ENCODE assay signal across 36 cellular contexts in the genomic region with DNA sequence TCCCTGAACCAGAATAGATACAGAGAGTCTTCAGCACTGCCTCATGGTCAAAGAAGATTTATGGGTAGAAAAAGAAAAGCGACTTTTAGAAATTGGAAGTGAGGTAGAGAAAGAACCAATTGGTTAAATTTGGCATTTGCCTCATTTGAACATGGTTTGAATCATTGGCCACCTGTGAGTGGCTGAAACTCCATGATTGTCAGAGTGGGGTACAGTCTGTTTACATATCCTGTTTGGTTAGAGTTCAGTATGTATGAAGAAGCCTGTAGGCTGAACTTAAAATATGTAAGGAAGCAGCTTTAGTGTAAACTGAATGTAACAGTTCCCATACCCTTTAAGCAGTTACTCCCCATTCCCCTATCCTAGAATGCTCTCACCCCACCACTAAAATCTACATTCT.
"Had no signal": no experiment of that assay in that cellular context is flagged by ENCODE, and none has a peak within 500 bp of the region (broad histone marks: within the 10 kb centered on the region; RNA-seq: fewer than 3 reads in every experiment).

No MANE protein-coding gene starts in this region.

- H3K27ac Mint-ChIP-seq: activated naive CD4-positive, alpha-beta T cell treated with anti-CD3 and anti-CD28 coated beads for 36 hours; activated naive CD4-positive, alpha-beta T cell treated with anti-CD3 and anti-CD28 coated beads, Interleukin-2, amount 10 ng/mL, durations not matched to agents 7 days and 5 days; activated naive CD4-positive, alpha-beta T cell treated with anti-CD3 and anti-CD28 coated beads, Interleukin-2, amount 50 U/mL, for 24 hours; activated naive CD4-positive, alpha-beta T cell treated with anti-CD3 and anti-CD28 coated beads, Interleukin-2, amount 50 U/mL, for 72 hours; activated naive CD8-positive, alpha-beta T cell; activated naive CD8-positive, alpha-beta T cell treated with anti-CD3 and anti-CD28 coated beads for 36 hours; activated naive CD8-positive, alpha-beta T cell treated with anti-CD3 and anti-CD28 coated beads, Interleukin-2, amount 10 ng/mL, durations not matched to agents 7 days and 5 days; activated naive CD8-positive, alpha-beta T cell treated with anti-CD3 and anti-CD28 coated beads, Interleukin-2, amount 50 U/mL, for 24 hours; activated T-cell treated with anti-CD3 and anti-CD28 coated beads, Interleukin-2, amount 50 U/mL, for 72 hours; activated T-helper 1 cell treated with anti-CD3 and anti-CD28 coated beads, Interleukin-12 subunit alpha, Interleukin-12 subunit beta, Interleukin-2, Interleukin-4 antibody, amounts not matched to agents 30 ng/mL and 10 ng/mL and 1 ng/mL, durations not matched to agents 14 hours and 24 hours and 36 hours; activated T-helper 17 cell treated with anti-CD3 and anti-CD28 coated beads, Interleukin-2, amount 50 U/mL, for 72 hours; activated T-helper 2 cell treated with anti-CD3 and anti-CD28 coated beads, Interferon-gamma antibody, Interleukin-2, Interleukin-4, amounts not matched to agents 10 μg/mL and 5 μg/mL and 100 μg/mL, durations not matched to agents 14 hours and 24 hours and 36 hours; brain had no signal

- H3K27me3 ChIP-seq: adrenal gland, ascending aorta, body of pancreas, brain microvascular endothelial cell, breast epithelium, cardiac muscle cell, colonic mucosa had no signal

- DNase-seq: activated effector memory CD4-positive, alpha-beta T cell treated with anti-CD3 and anti-CD28 coated beads, Interleukin-2, amount 50 U/mL, for 16 hours; activated effector memory CD4-positive, alpha-beta T cell treated with Interleukin-2 at 50 U/mL for 16 hours; activated gamma-delta T cell; activated gamma-delta T cell treated with Interleukin-2 at 50 U/mL for 16 hours; activated naive CD4-positive, alpha-beta T cell; activated naive CD4-positive, alpha-beta T cell treated with anti-CD3 and anti-CD28 coated beads for 36 hours; activated naive CD4-positive, alpha-beta T cell treated with anti-CD3 and anti-CD28 coated beads, Interleukin-2, amount 10 ng/mL, durations not matched to agents 7 days and 5 days; activated naive CD4-positive, alpha-beta T cell treated with anti-CD3 and anti-CD28 coated beads, Interleukin-2, amount 50 U/mL, for 16 hours; activated naive CD4-positive, alpha-beta T cell treated with Interleukin-2 at 50 U/mL for 16 hours; activated naive CD8-positive, alpha-beta T cell treated with anti-CD3 and anti-CD28 coated beads for 36 hours; activated naive CD8-positive, alpha-beta T cell treated with anti-CD3 and anti-CD28 coated beads, Interleukin-2, amount 10 ng/mL, durations not matched to agents 7 days and 5 days; activated naive CD8-positive, alpha-beta T cell treated with anti-CD3 and anti-CD28 coated beads, Interleukin-2, amount 50 U/mL, for 24 hours; activated T-cell treated with anti-CD3 and anti-CD28 coated beads, Interleukin-2, amount 50 U/mL, for 48 hours; activated T-cell treated with anti-CD3 and anti-CD28 coated beads, Interleukin-2, amount 50 U/mL, for 72 hours; adrenal gland; amniotic stem cell; amygdala; anterior cingulate cortex; aorta; body of pancreas; brain microvascular endothelial cell; caudate nucleus; central memory CD4-positive, alpha-beta T cell; cerebellar nuclear complex; colonic mucosa had no signal

- H3K9me3 ChIP-seq: adrenal gland, ascending aorta, body of pancreas, breast epithelium, colonic mucosa had no signal

- H3K36me3 ChIP-seq: adrenal gland, ascending aorta, brain microvascular endothelial cell, breast epithelium, cardiac muscle cell, colonic mucosa had no signal

- H3K4me1 Mint-ChIP-seq: activated naive CD4-positive, alpha-beta T cell treated with anti-CD3 and anti-CD28 coated beads, Interleukin-2, amount 10 ng/mL, durations not matched to agents 7 days and 5 days; activated naive CD4-positive, alpha-beta T cell treated with anti-CD3 and anti-CD28 coated beads, Interleukin-2, amount 50 U/mL, for 24 hours; activated naive CD8-positive, alpha-beta T cell treated with anti-CD3 and anti-CD28 coated beads for 36 hours; activated naive CD8-positive, alpha-beta T cell treated with anti-CD3 and anti-CD28 coated beads, Interleukin-2, amount 10 ng/mL, durations not matched to agents 7 days and 5 days; activated naive CD8-positive, alpha-beta T cell treated with anti-CD3 and anti-CD28 coated beads, Interleukin-2, amount 50 U/mL, for 24 hours; activated T-helper 17 cell treated with anti-CD3 and anti-CD28 coated beads, Interleukin-2, amount 50 U/mL, for 72 hours; brain; central memory CD8-positive, alpha-beta T cell had no signal

- H3K9me3 Mint-ChIP-seq: activated naive CD4-positive, alpha-beta T cell treated with anti-CD3 and anti-CD28 coated beads for 36 hours; activated naive CD4-positive, alpha-beta T cell treated with anti-CD3 and anti-CD28 coated beads, Interleukin-2, amount 10 ng/mL, durations not matched to agents 7 days and 5 days; activated naive CD4-positive, alpha-beta T cell treated with anti-CD3 and anti-CD28 coated beads, Interleukin-2, amount 50 U/mL, for 24 hours; activated naive CD8-positive, alpha-beta T cell treated with anti-CD3 and anti-CD28 coated beads for 36 hours; activated naive CD8-positive, alpha-beta T cell treated with anti-CD3 and anti-CD28 coated beads, Interleukin-2, amount 10 ng/mL, durations not matched to agents 7 days and 5 days; activated naive CD8-positive, alpha-beta T cell treated with anti-CD3 and anti-CD28 coated beads, Interleukin-2, amount 50 U/mL, for 24 hours; activated T-cell treated with anti-CD3 and anti-CD28 coated beads, Interleukin-2, amount 50 U/mL, for 72 hours; activated T-helper 1 cell treated with anti-CD3 and anti-CD28 coated beads, Interleukin-12 subunit alpha, Interleukin-12 subunit beta, Interleukin-2, Interleukin-4 antibody, amounts not matched to agents 30 ng/mL and 10 ng/mL and 1 ng/mL, durations not matched to agents 14 hours and 24 hours and 36 hours; activated T-helper 17 cell treated with anti-CD3 and anti-CD28 coated beads, Interleukin-2, amount 50 U/mL, for 72 hours; activated T-helper 2 cell treated with anti-CD3 and anti-CD28 coated beads, Interferon-gamma antibody, Interleukin-2, Interleukin-4, amounts not matched to agents 10 μg/mL and 5 μg/mL and 100 μg/mL, durations not matched to agents 14 hours and 24 hours and 36 hours; central memory CD8-positive, alpha-beta T cell had no signal

- H3K27ac ChIP-seq: adrenal gland, ascending aorta, body of pancreas, brain microvascular endothelial cell, breast epithelium, cardiac muscle cell, colonic mucosa had no signal

- H3K4me3 ChIP-seq: adrenal gland, ascending aorta, body of pancreas, breast epithelium, cardiac muscle cell, colonic mucosa had no signal

- H3K4me3 Mint-ChIP-seq: activated naive CD4-positive, alpha-beta T cell treated with anti-CD3 and anti-CD28 coated beads for 36 hours; activated naive CD4-positive, alpha-beta T cell treated with anti-CD3 and anti-CD28 coated beads, Interleukin-2, amount 10 ng/mL, durations not matched to agents 7 days and 5 days; activated naive CD4-positive, alpha-beta T cell treated with anti-CD3 and anti-CD28 coated beads, Interleukin-2, amount 50 U/mL, for 24 hours; activated naive CD8-positive, alpha-beta T cell; activated naive CD8-positive, alpha-beta T cell treated with anti-CD3 and anti-CD28 coated beads for 36 hours; activated naive CD8-positive, alpha-beta T cell treated with anti-CD3 and anti-CD28 coated beads, Interleukin-2, amount 10 ng/mL, durations not matched to agents 7 days and 5 days; activated naive CD8-positive, alpha-beta T cell treated with anti-CD3 and anti-CD28 coated beads, Interleukin-2, amount 50 U/mL, for 24 hours; activated T-cell treated with anti-CD3 and anti-CD28 coated beads, Interleukin-2, amount 50 U/mL, for 72 hours; activated T-helper 1 cell treated with anti-CD3 and anti-CD28 coated beads, Interleukin-12 subunit alpha, Interleukin-12 subunit beta, Interleukin-2, Interleukin-4 antibody, amounts not matched to agents 30 ng/mL and 10 ng/mL and 1 ng/mL, durations not matched to agents 14 hours and 24 hours and 36 hours; activated T-helper 17 cell treated with anti-CD3 and anti-CD28 coated beads, Interleukin-2, amount 50 U/mL, for 72 hours; brain; central memory CD8-positive, alpha-beta T cell had no signal

- H3K27me3 Mint-ChIP-seq: activated naive CD4-positive, alpha-beta T cell treated with anti-CD3 and anti-CD28 coated beads, Interleukin-2, amount 10 ng/mL, durations not matched to agents 7 days and 5 days; activated naive CD4-positive, alpha-beta T cell treated with anti-CD3 and anti-CD28 coated beads, Interleukin-2, amount 50 U/mL, for 24 hours; activated naive CD8-positive, alpha-beta T cell treated with anti-CD3 and anti-CD28 coated beads, Interleukin-2, amount 10 ng/mL, durations not matched to agents 7 days and 5 days; activated naive CD8-positive, alpha-beta T cell treated with anti-CD3 and anti-CD28 coated beads, Interleukin-2, amount 50 U/mL, for 24 hours; activated T-helper 17 cell treated with anti-CD3 and anti-CD28 coated beads, Interleukin-2, amount 50 U/mL, for 72 hours; brain; central memory CD8-positive, alpha-beta T cell had no signal

- H3K36me3 Mint-ChIP-seq: activated naive CD4-positive, alpha-beta T cell treated with anti-CD3 and anti-CD28 coated beads, Interleukin-2, amount 10 ng/mL, durations not matched to agents 7 days and 5 days; activated naive CD4-positive, alpha-beta T cell treated with anti-CD3 and anti-CD28 coated beads, Interleukin-2, amount 50 U/mL, for 24 hours; activated naive CD4-positive, alpha-beta T cell treated with anti-CD3 and anti-CD28 coated beads, Interleukin-2, amount 50 U/mL, for 72 hours; activated naive CD8-positive, alpha-beta T cell; activated naive CD8-positive, alpha-beta T cell treated with anti-CD3 and anti-CD28 coated beads for 36 hours; activated naive CD8-positive, alpha-beta T cell treated with anti-CD3 and anti-CD28 coated beads, Interleukin-2, amount 10 ng/mL, durations not matched to agents 7 days and 5 days; brain had no signal

- H3K4me1 ChIP-seq: adrenal gland, ascending aorta, body of pancreas, breast epithelium, colonic mucosa had no signal

- ATAC-seq: activated naive CD4-positive, alpha-beta T cell treated with anti-CD3 and anti-CD28 coated beads, Interleukin-2, amount 50 U/mL, for 72 hours; activated naive CD8-positive, alpha-beta T cell treated with anti-CD3 and anti-CD28 coated beads, Interleukin-2, amount 50 U/mL, for 24 hours; activated T-cell treated with anti-CD3 and anti-CD28 coated beads, Interleukin-2, amount 50 U/mL, for 72 hours; activated T-helper 17 cell treated with anti-CD3 and anti-CD28 coated beads, Interleukin-2, amount 50 U/mL, for 72 hours; body of pancreas had no signal
